Comparison of ENCODE assay signal across 11 cellular contexts in genomic region chr4:7823416-7823824, GRCh38.
DNase-seq lines count a peak whose midpoint lies in the region; ATAC-seq and TF ChIP-seq lines count a peak whose summit lies in the region.
"Had no signal": no experiment of that assay in that cellular context is flagged by ENCODE, and none has a peak within 500 bp of the region (broad histone marks: within the 10 kb centered on the region; RNA-seq: fewer than 3 reads in every experiment).

No MANE protein-coding gene starts in this region.

- 17 to 20% methylated on average over 1 to 9 of the region's 9 CpGs for WGBS in transverse colon (ENCODE audit: low coverage in 1 of 2), 2 donors

- DNase-seq in RWPE1 (ENCODE audit: low spot score) (no peak), fibroblast of the aortic adventitia (ENCODE audit: low read depth) (peak; percentile 86), transverse colon (peak; percentile 47), NCI-H1048 (lab: John Stamatoyannopoulos, UW) (no peak), NCI-H526 treated with DMSO at 0.1 percent for 48 hours (lab: John Stamatoyannopoulos, UW) (no peak)
- DNase-seq: activated CD8-positive, alpha-beta memory T cell treated with anti-CD3 and anti-CD28 coated beads, Interleukin-2, amount 50 U/mL, for 48 hours; naive thymus-derived CD8-positive, alpha-beta T cell; NCI-H1092 treated with DMSO at 0.1 percent for 48 hours had no signal

- H3K4me3 ChIP-seq in fibroblast of the aortic adventitia (ENCODE audit: low read depth, low read length): no peak overlapping the region
- H3K4me3 ChIP-seq in transverse colon: no peak overlapping the region

- peak overlapping the region; percentile 94 to 97 (median 95) for H3K27ac Mint-ChIP-seq in nephron

- H3K4me1 ChIP-seq in transverse colon: peaks cover 15 to 70% (median 20%) of the 10 kb centered on the region in 4 donors

- CTCF ChIA-PET in RWPE1 (lab: Yijun Ruan, JAX): no interaction called here

- H3K36me3 Mint-ChIP-seq in nephron (ENCODE audit: low read depth): peaks cover 43% of the 10 kb centered on the region

- peaks cover 90% of the 10 kb centered on the region for H3K4me1 Mint-ChIP-seq in nephron

- no peaks in the 10 kb centered on the region for H3K9me3 Mint-ChIP-seq in nephron
- H3K9me3 Mint-ChIP-seq: naive thymus-derived CD8-positive, alpha-beta T cell had no signal

- ATAC-seq in GM21717 (IDR thresholded peaks at IDR 0.05; ENCODE audit: unreplicated experiment): no peak
- ATAC-seq in HG03139 (IDR thresholded peaks at IDR 0.05; ENCODE audit: unreplicated experiment): no peak
- ATAC-seq: naive thymus-derived CD8-positive, alpha-beta T cell had no signal

- H3K27ac ChIP-seq in RWPE1 (peak overlapping the region; percentile 10; the same call in 1 of the 2 replicates), transverse colon (peak overlapping the region; percentile 83 to 87 (median 83))

- H3K27me3 ChIP-seq in transverse colon: no peaks in the 10 kb centered on the region

- H3K9me3 ChIP-seq in transverse colon: no peaks in the 10 kb centered on the region

- TF ChIP-seq EP300 in transverse colon (IDR thresholded peaks at IDR 0.05; ENCODE audit: low read depth): no peak

- H3K27me3 Mint-ChIP-seq in nephron (ENCODE audit: low read depth): no peaks in the 10 kb centered on the region
- H3K27me3 Mint-ChIP-seq: naive thymus-derived CD8-positive, alpha-beta T cell had no signal

- no peaks in the 10 kb centered on the region for H3K36me3 ChIP-seq in transverse colon

- intact Hi-C loops in transverse colon (cut with DNase I; ENCODE audit: low total_unique reads): no loop called here

- POLR2A ChIA-PET in RWPE1 (lab: Yijun Ruan, JAX; ENCODE audit: low non-redundant PET): no interaction called here

- no peak for TF ChIP-seq POLR2A in transverse colon (IDR thresholded peaks at IDR 0.05)

- H3K4me3 Mint-ChIP-seq in nephron: peak overlapping the region in 2 of 3 experiments; percentile 3 to 24
- H3K4me3 Mint-ChIP-seq: naive thymus-derived CD8-positive, alpha-beta T cell had no signal

- in situ Hi-C loops in transverse colon (cut with MboI; ENCODE audit: low pct_ligation_motif_present in 1 of 4, low pct_unique_long_range_greater_than_20kb in 1 of 4, low sequenced_read_pairs in 3 of 4): no loop called here

- TF ChIP-seq CTCF in RWPE1 (conservative IDR thresholded peaks at IDR 0.05; ENCODE audit: low read depth) (no peak), fibroblast of the aortic adventitia (IDR thresholded peaks at IDR 0.05; ENCODE audit: insufficient read depth, low read length) (no peak), nephron (IDR thresholded peaks at IDR 0.05; ENCODE audit: unreplicated experiment in 3 of 3) (no peak), transverse colon (IDR thresholded peaks at IDR 0.05) (no peak)

Comparison
In these comparisons a context has a peak if more than half of its experiments do, and no peak if none do; other contexts are left out.
1. DNase-seq: peak in fibroblast of the aortic adventitia (single experiment) and transverse colon (single experiment); none in RWPE1 (single experiment), NCI-H1048 (single experiment) and NCI-H526 treated with DMSO at 0.1 percent for 48 hours (single experiment).